In genomic region chr9:124126571-124127289, GRCh38 we compare ENCODE assay signal across 8 cellular contexts.
A peak's percentile ranks its signal among the peaks of the same experiment; 100 is the strongest.
DNase-seq lines count a peak whose midpoint lies in the region; ATAC-seq and TF ChIP-seq lines count a peak whose summit lies in the region.

No MANE protein-coding gene starts in this region.

- H3K36me3 Mint-ChIP-seq in IgD-negative memory B cell = no peaks in the 10 kb centered on the region
- H3K36me3 Mint-ChIP-seq in activated T-helper 1 cell treated with anti-CD3 and anti-CD28 coated beads, Interleukin-12 subunit alpha, Interleukin-12 subunit beta, Interleukin-2, Interleukin-4 antibody, amounts not matched to agents 30 ng/mL and 10 ng/mL and 1 ng/mL, durations not matched to agents 14 hours and 24 hours and 36 hours (ENCODE audit: low read depth) = no peaks in the 10 kb centered on the region

- no peaks in the 10 kb centered on the region for H3K79me2 ChIP-seq in osteoblast (ENCODE audit: insufficient read depth, low read length)

- no peaks in the 10 kb centered on the region for H3K27me3 ChIP-seq in osteoblast (ENCODE audit: insufficient read depth, low read length)
- H3K27me3 ChIP-seq in thyroid gland = no peaks in the 10 kb centered on the region

- TF ChIP-seq POLR2A in thyroid gland (IDR thresholded peaks at IDR 0.05) = no peak

- peaks cover 13% of the 10 kb centered on the region for H3K4me1 ChIP-seq in osteoblast (ENCODE audit: insufficient read depth, low read length)
- H3K4me1 ChIP-seq in thyroid gland = no peaks in the 10 kb centered on the region

- H3K27ac ChIP-seq in osteoblast (ENCODE audit: low read depth, low read length) (no peak overlapping the region), thyroid gland (no peak overlapping the region)

- H3K4me3 Mint-ChIP-seq in IgD-negative memory B cell = peak overlapping the region in 2 of 4 donors; percentile 35 to 47
- no peak overlapping the region for H3K4me3 Mint-ChIP-seq in activated T-helper 1 cell treated with anti-CD3 and anti-CD28 coated beads, Interleukin-12 subunit alpha, Interleukin-12 subunit beta, Interleukin-2, Interleukin-4 antibody, amounts not matched to agents 30 ng/mL and 10 ng/mL and 1 ng/mL, durations not matched to agents 14 hours and 24 hours and 36 hours

- WGBS in thyroid gland, 2 donors = 31 to 38% methylated on average over 11 to 17 of the region's 17 CpGs

- peak overlapping the region; percentile 4 to 91 (median 86) for H3K27ac Mint-ChIP-seq in IgD-negative memory B cell
- H3K27ac Mint-ChIP-seq in activated T-helper 1 cell treated with anti-CD3 and anti-CD28 coated beads, Interleukin-12 subunit alpha, Interleukin-12 subunit beta, Interleukin-2, Interleukin-4 antibody, amounts not matched to agents 30 ng/mL and 10 ng/mL and 1 ng/mL, durations not matched to agents 14 hours and 24 hours and 36 hours = no peak overlapping the region

- H3K4me3 ChIP-seq in fibroblast of villous mesenchyme (ENCODE audit: low read depth, low read length) (no peak overlapping the region), osteoblast (ENCODE audit: insufficient read depth, low read length) (no peak overlapping the region), thyroid gland (replicated peaks in 1 of 3) (no peak overlapping the region)

- no peaks in the 10 kb centered on the region for H3K9me3 Mint-ChIP-seq in IgD-negative memory B cell
- H3K9me3 Mint-ChIP-seq in activated T-helper 1 cell treated with anti-CD3 and anti-CD28 coated beads, Interleukin-12 subunit alpha, Interleukin-12 subunit beta, Interleukin-2, Interleukin-4 antibody, amounts not matched to agents 30 ng/mL and 10 ng/mL and 1 ng/mL, durations not matched to agents 14 hours and 24 hours and 36 hours = no peaks in the 10 kb centered on the region

- peak; percentile 17 for DNase-seq in DMS79 treated with DMSO at 0.1 percent for 48 hours (lab: John Stamatoyannopoulos, UW)
- DNase-seq in RPMI7951 (ENCODE audit: low read depth) = peak; percentile 51
- peak; percentile 61 for DNase-seq in activated T-helper 1 cell treated with anti-CD3 and anti-CD28 coated beads, Interleukin-12 subunit alpha, Interleukin-12 subunit beta, Interleukin-2, Interleukin-4 antibody, amounts not matched to agents 30 ng/mL and 10 ng/mL and 1 ng/mL, durations not matched to agents 14 hours and 24 hours and 36 hours (ENCODE audit: low spot score)
- peak; percentile 73 for DNase-seq in fibroblast of villous mesenchyme (ENCODE audit: low read depth)
- peak; percentile 92 for DNase-seq in osteoblast (ENCODE audit: insufficient read length, low spot score, missing footprints)
- peak; percentile 68 to 75 for DNase-seq in thyroid gland

- H3K4me2 ChIP-seq in osteoblast (ENCODE audit: insufficient read depth, low read length) = no peak overlapping the region

- peak; percentile 95 for TF ChIP-seq CTCF in fibroblast of villous mesenchyme (IDR thresholded peaks at IDR 0.05; ENCODE audit: insufficient read depth, low read depth, low read length)
- peak; percentile 89 for TF ChIP-seq CTCF in osteoblast (IDR thresholded peaks at IDR 0.05; ENCODE audit: extremely low read depth, low read depth, low read length)
- TF ChIP-seq CTCF in thyroid gland (IDR thresholded peaks at IDR 0.05) = peak; percentile 88 to 99 (median 94)

- intact Hi-C loops in activated T-helper 1 cell treated with anti-CD3 and anti-CD28 coated beads, Interleukin-12 subunit alpha, Interleukin-12 subunit beta, Interleukin-2, Interleukin-4 antibody, amounts not matched to agents 30 ng/mL and 10 ng/mL and 1 ng/mL, durations not matched to agents 14 hours and 24 hours and 36 hours (cut with micrococcal nuclease) = loop anchor here (1.0 to 5.0 kb wide), 6 partner anchors 128 to 411 kb away; no protein-coding TSS in a partner anchor
- intact Hi-C loops in thyroid gland (cut with DNase I) = no loop called here

- H3K36me3 ChIP-seq in osteoblast (ENCODE audit: insufficient read depth, low read length) (no peaks in the 10 kb centered on the region), thyroid gland (no peaks in the 10 kb centered on the region)

- H4K20me1 ChIP-seq in osteoblast (ENCODE audit: insufficient read depth, low read length) = no peaks in the 10 kb centered on the region

- H2AFZ ChIP-seq in osteoblast (ENCODE audit: low read length) = no peak overlapping the region

- ATAC-seq in HG03439 (IDR thresholded peaks at IDR 0.05; ENCODE audit: unreplicated experiment) = no peak

- H3K4me1 Mint-ChIP-seq in IgD-negative memory B cell = peaks cover 13 to 23% (median 14%) of the 10 kb centered on the region in 3 donors
- peaks cover 5% of the 10 kb centered on the region for H3K4me1 Mint-ChIP-seq in activated T-helper 1 cell treated with anti-CD3 and anti-CD28 coated beads, Interleukin-12 subunit alpha, Interleukin-12 subunit beta, Interleukin-2, Interleukin-4 antibody, amounts not matched to agents 30 ng/mL and 10 ng/mL and 1 ng/mL, durations not matched to agents 14 hours and 24 hours and 36 hours (ENCODE audit: low read depth)

- H3K9me3 ChIP-seq in osteoblast (ENCODE audit: low read depth, low read length) (no peaks in the 10 kb centered on the region), thyroid gland (no peaks in the 10 kb centered on the region)

- no peaks in the 10 kb centered on the region for H3K27me3 Mint-ChIP-seq in IgD-negative memory B cell
- H3K27me3 Mint-ChIP-seq in activated T-helper 1 cell treated with anti-CD3 and anti-CD28 coated beads, Interleukin-12 subunit alpha, Interleukin-12 subunit beta, Interleukin-2, Interleukin-4 antibody, amounts not matched to agents 30 ng/mL and 10 ng/mL and 1 ng/mL, durations not matched to agents 14 hours and 24 hours and 36 hours (ENCODE audit: insufficient read depth) = peaks cover 8% of the 10 kb centered on the region

Comparison
In these comparisons a context has a peak if more than half of its experiments do, and no peak if none do; other contexts are left out.
1. DNase-seq: peak in every context shown above with its lines; median percentile 92 in osteoblast; 73 in fibroblast of villous mesenchyme; 72 in thyroid gland; 61 in activated T-helper 1 cell treated with anti-CD3 and anti-CD28 coated beads, Interleukin-12 subunit alpha, Interleukin-12 subunit beta, Interleukin-2, Interleukin-4 antibody, amounts not matched to agents 30 ng/mL and 10 ng/mL and 1 ng/mL, durations not matched to agents 14 hours and 24 hours and 36 hours; 51 in RPMI7951; 17 in DMS79 treated with DMSO at 0.1 percent for 48 hours.